ENCODE assay signal across 8 cellular contexts in genomic region chr9:75892168-75892901, GRCh38. TPM values are rescaled to one million over a fixed set of nuclear protein-coding genes. Genes with fewer than 3 reads are reported as not detected.
A peak's percentile ranks its signal among the peaks of the same experiment; 100 is the strongest.
DNase-seq lines count a peak whose midpoint lies in the region; ATAC-seq lines count a peak whose summit lies in the region.

No MANE protein-coding gene starts in this region.

- no peaks in the 10 kb centered on the region for H3K27me3 ChIP-seq in effector memory CD4-positive, alpha-beta T cell (replicated peaks; ENCODE audit: control insufficient read depth, insufficient read depth, low read length, poor library complexity, severe bottlenecking)

- no peak overlapping the region for H3K27ac Mint-ChIP-seq in T-cell

- H3K4me3 Mint-ChIP-seq in T-cell = peak overlapping the region; percentile 87 to 92 (median 89)

- DNase-seq in Caki2 (ENCODE audit: low read depth) = peak; percentile 87
- peak in 4 of 34 experiments; percentile 5 to 16 (median 6) for DNase-seq in T-cell
- no peak for DNase-seq in effector memory CD4-positive, alpha-beta T cell
- peak; percentile 28 for DNase-seq in midbrain (lab: John Stamatoyannopoulos, UW)
- DNase-seq in substantia nigra (lab: John Stamatoyannopoulos, UW) = peak in 37 of 49 donors; percentile 4 to 67 (median 31)
- DNase-seq in NCI-H2171 treated with DMSO at 0.1 percent for 48 hours (lab: John Stamatoyannopoulos, UW) = no peak
- DNase-seq in cerebellar cortex (ENCODE audit: low spot score) = no peak

- H3K4me1 Mint-ChIP-seq in T-cell = peaks cover 56 to 78% (median 67%) of the 10 kb centered on the region in 3 donors

- H3K27me3 Mint-ChIP-seq in T-cell = peaks cover 0 to 18% of the 10 kb centered on the region in 2 donors

- no peak overlapping the region for H3K27ac ChIP-seq in effector memory CD4-positive, alpha-beta T cell (ENCODE audit: insufficient read depth, low read length, poor library complexity, severe bottlenecking)
- H3K27ac ChIP-seq in substantia nigra (ENCODE audit: low read depth, low read length, poor library complexity, severe bottlenecking) = no peak overlapping the region

- no peaks in the 10 kb centered on the region for H3K36me3 ChIP-seq in effector memory CD4-positive, alpha-beta T cell (ENCODE audit: control insufficient read depth, insufficient read depth, low read length)

- peak overlapping the region; percentile 90 for H3K4me3 ChIP-seq in effector memory CD4-positive, alpha-beta T cell (ENCODE audit: insufficient read depth, low read depth, low read length, poor library complexity, severe bottlenecking)

- POLR2A ChIA-PET in T-cell (lab: Charles Lee) = no interaction called here

- H3K36me3 Mint-ChIP-seq in T-cell = no peaks in the 10 kb centered on the region

- CTCF ChIA-PET in T-cell (lab: Charles Lee) = no interaction called here

- no peaks in the 10 kb centered on the region for H3K9me3 Mint-ChIP-seq in T-cell

- no peaks in the 10 kb centered on the region for H3K9me3 ChIP-seq in effector memory CD4-positive, alpha-beta T cell (ENCODE audit: control insufficient read depth, low read length)

- in situ Hi-C loops in Caki2 (cut with HindIII; ENCODE audit: low pct_unique_long_range_greater_than_20kb, low sequenced_read_pairs) = no loop called here

- no peak for ATAC-seq in T-cell (replicated peaks in 1 of 4)
- no peak for ATAC-seq in GM19395 (IDR thresholded peaks at IDR 0.05; ENCODE audit: unreplicated experiment)

- peaks cover 5% of the 10 kb centered on the region for H3K4me1 ChIP-seq in effector memory CD4-positive, alpha-beta T cell (ENCODE audit: control insufficient read depth, insufficient read depth, low read length, poor library complexity, severe bottlenecking)

RNA-seq across cellular contexts. Expression of gene PCSK5, which starts 1.9 kb away (rescaled TPM):
- total RNA-seq in Caki2 (2014; rRNA removed; shearing (Covaris generic); ENCODE audit: low replicate concordance) = 104 and 109 TPM in 2 replicates
- total RNA-seq in T-cell = 10 to 100 TPM in 4 of 5 donors, 1 to 10 TPM in 1; 9.1 to 24.1 (median 12.7) TPM

Comparison
In these comparisons a context has a peak if more than half of its experiments do, and no peak if none do; other contexts are left out.
1. DNase-seq: peak in Caki2 (single experiment), midbrain (single experiment) and substantia nigra (37 of 49); none in effector memory CD4-positive, alpha-beta T cell (0 of 3), NCI-H2171 treated with DMSO at 0.1 percent for 48 hours (single experiment) and cerebellar cortex (single experiment).